ENCODE assay signal across 8 cellular contexts in genomic region chr3:128845119-128845518, GRCh38. TPM values are rescaled to one million over a fixed set of nuclear protein-coding genes. Genes with fewer than 3 reads are reported as not detected.
DNase-seq lines count a peak whose midpoint lies in the region; ATAC-seq lines count a peak whose summit lies in the region.

No MANE protein-coding gene starts in this region.

- H3K36me3 Mint-ChIP-seq in activated CD4-positive, alpha-beta T cell treated with anti-CD3 and anti-CD28 coated beads, Interleukin-2, amount 10 ng/mL, durations not matched to agents 7 days and 5 days (ENCODE audit: low read depth): no peaks in the 10 kb centered on the region
- H3K36me3 Mint-ChIP-seq in effector memory CD8-positive, alpha-beta T cell (ENCODE audit: insufficient read depth): peaks cover 3% of the 10 kb centered on the region
- no peaks in the 10 kb centered on the region for H3K36me3 Mint-ChIP-seq in stimulated activated memory B cell treated with anti-CD40 and anti-IgM and Interleukin-4, amounts not matched to agents 10 μg/mL and 1 μg/mL and 100 μg/mL, for 72 hours

- peak overlapping the region; percentile 37 for H3K27ac Mint-ChIP-seq in activated CD4-positive, alpha-beta T cell treated with anti-CD3 and anti-CD28 coated beads, Interleukin-2, amount 10 ng/mL, durations not matched to agents 7 days and 5 days
- H3K27ac Mint-ChIP-seq in effector memory CD8-positive, alpha-beta T cell: peak overlapping the region; percentile 77 to 88
- no peak overlapping the region for H3K27ac Mint-ChIP-seq in stimulated activated memory B cell treated with anti-CD40 and anti-IgM and Interleukin-4, amounts not matched to agents 10 μg/mL and 1 μg/mL and 100 μg/mL, for 72 hours

- ATAC-seq in effector memory CD8-positive, alpha-beta T cell (replicated peaks): no peak
- no peak for ATAC-seq in stimulated activated memory B cell treated with anti-CD40 and anti-IgM and Interleukin-4, amounts not matched to agents 10 μg/mL and 1 μg/mL and 100 μg/mL, for 72 hours
- ATAC-seq in HG02610 (IDR thresholded peaks at IDR 0.05; ENCODE audit: unreplicated experiment): no peak
- ATAC-seq in GM21576 (IDR thresholded peaks at IDR 0.05; ENCODE audit: unreplicated experiment): no peak

- H3K4me3 Mint-ChIP-seq in activated CD4-positive, alpha-beta T cell treated with anti-CD3 and anti-CD28 coated beads, Interleukin-2, amount 10 ng/mL, durations not matched to agents 7 days and 5 days: peak overlapping the region; percentile 40
- H3K4me3 Mint-ChIP-seq in effector memory CD8-positive, alpha-beta T cell: peak overlapping the region; percentile 75 to 83
- H3K4me3 Mint-ChIP-seq in stimulated activated memory B cell treated with anti-CD40 and anti-IgM and Interleukin-4, amounts not matched to agents 10 μg/mL and 1 μg/mL and 100 μg/mL, for 72 hours: peak overlapping the region; percentile 65

- POLR2A ChIA-PET in activated CD4-positive, alpha-beta T cell treated with anti-CD3 and anti-CD28 coated beads, Interleukin-2, amount 10 ng/mL, durations not matched to agents 7 days and 5 days (lab: Charles Lee): no interaction called here

- no peaks in the 10 kb centered on the region for H3K9me3 Mint-ChIP-seq in activated CD4-positive, alpha-beta T cell treated with anti-CD3 and anti-CD28 coated beads, Interleukin-2, amount 10 ng/mL, durations not matched to agents 7 days and 5 days
- no peaks in the 10 kb centered on the region for H3K9me3 Mint-ChIP-seq in effector memory CD8-positive, alpha-beta T cell
- no peaks in the 10 kb centered on the region for H3K9me3 Mint-ChIP-seq in stimulated activated memory B cell treated with anti-CD40 and anti-IgM and Interleukin-4, amounts not matched to agents 10 μg/mL and 1 μg/mL and 100 μg/mL, for 72 hours

- no peaks in the 10 kb centered on the region for H3K27me3 Mint-ChIP-seq in activated CD4-positive, alpha-beta T cell treated with anti-CD3 and anti-CD28 coated beads, Interleukin-2, amount 10 ng/mL, durations not matched to agents 7 days and 5 days
- no peaks in the 10 kb centered on the region for H3K27me3 Mint-ChIP-seq in effector memory CD8-positive, alpha-beta T cell
- H3K27me3 Mint-ChIP-seq in stimulated activated memory B cell treated with anti-CD40 and anti-IgM and Interleukin-4, amounts not matched to agents 10 μg/mL and 1 μg/mL and 100 μg/mL, for 72 hours: no peaks in the 10 kb centered on the region

- CTCF ChIA-PET in activated CD4-positive, alpha-beta T cell treated with anti-CD3 and anti-CD28 coated beads, Interleukin-2, amount 10 ng/mL, durations not matched to agents 7 days and 5 days (lab: Charles Lee): interaction anchor here (0.8 to 4.4 kb wide), 11 partner anchors 7 to 236 kb away, joined by 3 to 23 read pairs (median 5); no protein-coding TSS in a partner anchor

- no peak for DNase-seq in activated CD4-positive, alpha-beta T cell treated with anti-CD3 and anti-CD28 coated beads, Interleukin-2, amount 10 ng/mL, durations not matched to agents 7 days and 5 days
- no peak for DNase-seq in activated CD4-positive, alpha-beta T cell treated with anti-CD3 and anti-CD28 coated beads, Interleukin-2, amount 50 U/mL, for 48 hours
- DNase-seq in NCI-H146 (lab: John Stamatoyannopoulos, UW): peak; percentile 66
- no peak for DNase-seq in effector memory CD8-positive, alpha-beta T cell
- DNase-seq in NCI-H128 (lab: John Stamatoyannopoulos, UW; ENCODE audit: unreplicated experiment): no peak

- peaks cover 22% of the 10 kb centered on the region for H3K4me1 Mint-ChIP-seq in activated CD4-positive, alpha-beta T cell treated with anti-CD3 and anti-CD28 coated beads, Interleukin-2, amount 10 ng/mL, durations not matched to agents 7 days and 5 days
- peaks cover 10 to 11% of the 10 kb centered on the region in 2 donors for H3K4me1 Mint-ChIP-seq in effector memory CD8-positive, alpha-beta T cell (ENCODE audit: low read depth in 2 of 2)
- H3K4me1 Mint-ChIP-seq in stimulated activated memory B cell treated with anti-CD40 and anti-IgM and Interleukin-4, amounts not matched to agents 10 μg/mL and 1 μg/mL and 100 μg/mL, for 72 hours: peaks cover 14% of the 10 kb centered on the region

RNA-seq across cellular contexts. Expression of gene ACAD9, which starts 34.3 kb away (rescaled TPM):
- total RNA-seq in activated CD4-positive, alpha-beta T cell treated with anti-CD3 and anti-CD28 coated beads, Interleukin-2, amount 10 ng/mL, durations not matched to agents 7 days and 5 days: 10 to 100 TPM; 74.7 to 77.4 TPM
